20 cellular contexts compared by ENCODE assay signal in genomic region chr6:119020597-119021561, GRCh38.
"Had no signal": no experiment of that assay in that cellular context is flagged by ENCODE, and none has a peak within 500 bp of the region (broad histone marks: within the 10 kb centered on the region; RNA-seq: fewer than 3 reads in every experiment).

No MANE protein-coding gene starts in this region.

- H3K27me3 ChIP-seq: body of pancreas, cardiac muscle cell, tibial artery had no signal

- H3K36me3 ChIP-seq: cardiac muscle cell, neural progenitor cell had no signal

- H3K9me3 ChIP-seq: body of pancreas, tibial artery had no signal

- H3K27ac ChIP-seq: body of pancreas, cardiac muscle cell, foreskin keratinocyte, neural progenitor cell, tibial artery had no signal

- H3K4me1 Mint-ChIP-seq: activated naive CD8-positive, alpha-beta T cell treated with anti-CD3 and anti-CD28 coated beads, Interleukin-2, amount 50 U/mL, for 24 hours; stimulated activated effector memory CD8-positive, alpha-beta T cell treated with anti-CD3 and anti-CD28 coated beads, Interleukin-12 subunit alpha, Interleukin-12 subunit beta, amount 100 ng/mL, for 72 hours; stimulated activated naive CD8-positive, alpha-beta T cell treated with anti-CD3 and anti-CD28 coated beads, Interleukin-15, amount 100 ng/mL, for 72 hours had no signal

- DNase-seq: activated CD4-positive, alpha-beta T cell treated with anti-CD3 and anti-CD28 coated beads, Interleukin-2, amount 50 U/mL, for 48 hours; activated gamma-delta T cell; activated naive CD4-positive, alpha-beta T cell treated with anti-CD3 and anti-CD28 coated beads, Interleukin-2, amount 50 U/mL, for 16 hours; activated naive CD8-positive, alpha-beta T cell treated with anti-CD3 and anti-CD28 coated beads, Interleukin-2, amount 50 U/mL, for 24 hours; body of pancreas; cortex of kidney; foreskin keratinocyte; kidney; naive thymus-derived CD8-positive, alpha-beta T cell; posterior cingulate gyrus; small intestine; stimulated activated CD4-positive, alpha-beta T cell treated with anti-CD3 and anti-CD28 coated beads, Interleukin-2, amount 100 ng/mL, for 24 hours; stimulated activated naive CD8-positive, alpha-beta T cell treated with anti-CD3 and anti-CD28 coated beads, Interleukin-15, amount 100 ng/mL, for 72 hours; tibial artery had no signal

- H3K4me1 ChIP-seq: body of pancreas, foreskin keratinocyte, tibial artery had no signal

- H3K27ac Mint-ChIP-seq: activated naive CD8-positive, alpha-beta T cell treated with anti-CD3 and anti-CD28 coated beads, Interleukin-2, amount 50 U/mL, for 24 hours; activated T-helper 1 cell treated with anti-CD3 and anti-CD28 coated beads, Interleukin-12 subunit alpha, Interleukin-12 subunit beta, Interleukin-2, Interleukin-4 antibody, amounts not matched to agents 30 ng/mL and 10 ng/mL and 1 ng/mL, durations not matched to agents 14 hours and 24 hours and 36 hours; neural progenitor cell; stimulated activated effector memory CD8-positive, alpha-beta T cell treated with anti-CD3 and anti-CD28 coated beads, Interleukin-12 subunit alpha, Interleukin-12 subunit beta, amount 100 ng/mL, for 72 hours; stimulated activated naive CD8-positive, alpha-beta T cell treated with anti-CD3 and anti-CD28 coated beads, Interleukin-15, amount 100 ng/mL, for 72 hours; WTC11 had no signal

- H3K36me3 Mint-ChIP-seq: stimulated activated effector memory CD8-positive, alpha-beta T cell treated with anti-CD3 and anti-CD28 coated beads, Interleukin-12 subunit alpha, Interleukin-12 subunit beta, amount 100 ng/mL, for 72 hours had no signal

- H3K4me3 Mint-ChIP-seq: activated naive CD8-positive, alpha-beta T cell treated with anti-CD3 and anti-CD28 coated beads, Interleukin-2, amount 50 U/mL, for 24 hours; activated T-helper 1 cell treated with anti-CD3 and anti-CD28 coated beads, Interleukin-12 subunit alpha, Interleukin-12 subunit beta, Interleukin-2, Interleukin-4 antibody, amounts not matched to agents 30 ng/mL and 10 ng/mL and 1 ng/mL, durations not matched to agents 14 hours and 24 hours and 36 hours; naive thymus-derived CD8-positive, alpha-beta T cell; neural progenitor cell; stimulated activated effector memory CD8-positive, alpha-beta T cell treated with anti-CD3 and anti-CD28 coated beads, Interleukin-12 subunit alpha, Interleukin-12 subunit beta, amount 100 ng/mL, for 72 hours; stimulated activated naive CD8-positive, alpha-beta T cell treated with anti-CD3 and anti-CD28 coated beads, Interleukin-15, amount 100 ng/mL, for 72 hours; WTC11 had no signal

- H3K9me3 Mint-ChIP-seq: activated naive CD8-positive, alpha-beta T cell treated with anti-CD3 and anti-CD28 coated beads, Interleukin-2, amount 50 U/mL, for 24 hours; activated T-helper 1 cell treated with anti-CD3 and anti-CD28 coated beads, Interleukin-12 subunit alpha, Interleukin-12 subunit beta, Interleukin-2, Interleukin-4 antibody, amounts not matched to agents 30 ng/mL and 10 ng/mL and 1 ng/mL, durations not matched to agents 14 hours and 24 hours and 36 hours; naive thymus-derived CD8-positive, alpha-beta T cell; stimulated activated effector memory CD8-positive, alpha-beta T cell treated with anti-CD3 and anti-CD28 coated beads, Interleukin-12 subunit alpha, Interleukin-12 subunit beta, amount 100 ng/mL, for 72 hours; stimulated activated naive CD8-positive, alpha-beta T cell treated with anti-CD3 and anti-CD28 coated beads, Interleukin-15, amount 100 ng/mL, for 72 hours had no signal

- ATAC-seq: activated naive CD8-positive, alpha-beta T cell treated with anti-CD3 and anti-CD28 coated beads, Interleukin-2, amount 50 U/mL, for 24 hours; body of pancreas; foreskin keratinocyte; naive thymus-derived CD8-positive, alpha-beta T cell; sciatic nerve; stimulated activated effector memory CD8-positive, alpha-beta T cell treated with anti-CD3 and anti-CD28 coated beads, Interleukin-12 subunit alpha, Interleukin-12 subunit beta, amount 100 ng/mL, for 72 hours; stimulated activated naive CD8-positive, alpha-beta T cell treated with anti-CD3 and anti-CD28 coated beads, Interleukin-15, amount 100 ng/mL, for 72 hours; WTC11 had no signal

- H3K27me3 Mint-ChIP-seq: activated naive CD8-positive, alpha-beta T cell treated with anti-CD3 and anti-CD28 coated beads, Interleukin-2, amount 50 U/mL, for 24 hours; naive thymus-derived CD8-positive, alpha-beta T cell; stimulated activated naive CD8-positive, alpha-beta T cell treated with anti-CD3 and anti-CD28 coated beads, Interleukin-15, amount 100 ng/mL, for 72 hours had no signal

- H3K4me3 ChIP-seq: body of pancreas, cardiac muscle cell, neural progenitor cell, tibial artery had no signal
